12 cellular contexts compared by ENCODE assay signal in the genomic region with DNA sequence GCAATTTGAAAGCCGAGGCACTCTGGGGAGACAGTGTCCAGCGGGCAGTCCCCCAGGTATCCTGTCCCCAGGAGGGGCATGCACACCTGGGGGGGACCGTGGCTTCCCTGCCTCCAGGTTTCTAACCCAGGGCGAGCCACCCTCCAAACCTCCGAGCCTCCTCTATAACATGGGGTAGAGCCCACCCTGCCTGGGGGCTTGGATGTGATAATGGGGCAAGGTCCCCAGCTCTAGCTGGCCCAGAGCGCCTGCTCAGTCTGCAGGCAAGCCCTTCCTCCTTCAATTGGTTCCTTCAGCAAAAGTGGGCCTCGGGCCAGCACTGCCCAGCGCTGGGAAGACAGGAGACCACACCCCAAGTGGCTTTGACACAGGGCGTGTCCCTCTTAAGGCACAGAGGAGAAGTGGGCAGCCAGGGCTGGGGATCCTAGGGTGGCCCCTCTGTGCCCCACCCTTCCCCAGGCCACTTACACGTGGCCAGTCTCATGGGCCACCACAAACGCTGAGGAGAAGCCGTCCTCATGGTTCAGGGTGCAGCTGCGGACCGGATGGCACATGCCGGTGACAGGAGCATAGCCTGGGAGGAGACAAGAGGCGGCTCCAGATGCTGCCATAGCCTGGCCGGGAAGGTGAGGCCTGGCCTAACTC.
"Had no signal": no experiment of that assay in that cellular context is flagged by ENCODE, and none has a peak within 500 bp of the region (broad histone marks: within the 10 kb centered on the region; RNA-seq: fewer than 3 reads in every experiment).

No MANE protein-coding gene starts in this region.

- H3K36me3 ChIP-seq: prostate gland had no signal

- ATAC-seq: natural killer cell had no signal

- FAIRE-seq: astrocyte, colon, endothelial cell of umbilical vein, islet of Langerhans had no signal

- H3K9me3 ChIP-seq: heart left ventricle, prostate gland, tibial nerve had no signal

- H3K4me3 ChIP-seq: heart left ventricle, prostate gland, tibial nerve had no signal

- DNase-seq: activated CD4-positive, alpha-beta T cell treated with anti-CD3 and anti-CD28 coated beads for 1 hour; foreskin melanocyte; natural killer cell; nucleus accumbens; stimulated activated CD4-positive, alpha-beta T cell treated with anti-CD3 and anti-CD28 coated beads, Interleukin-4, amount 100 ng/mL, for 1 hour had no signal

- H3K27ac ChIP-seq: heart left ventricle, prostate gland, tibial nerve had no signal

- H3K4me1 ChIP-seq: heart left ventricle, prostate gland had no signal

- H3K27me3 ChIP-seq: heart left ventricle, tibial nerve had no signal
